34 cellular contexts compared by ENCODE assay signal in genomic region chr7:15314922-15315321, GRCh38.
"Had no signal": no experiment of that assay in that cellular context is flagged by ENCODE, and none has a peak within 500 bp of the region (broad histone marks: within the 10 kb centered on the region; RNA-seq: fewer than 3 reads in every experiment).

No MANE protein-coding gene starts in this region.

- H3K36me3 ChIP-seq: adrenal gland, ascending aorta, brain microvascular endothelial cell, breast epithelium, cardiac muscle cell had no signal

- H3K4me1 ChIP-seq: adrenal gland, ascending aorta, body of pancreas, breast epithelium had no signal

- H3K27me3 ChIP-seq: adrenal gland, ascending aorta, body of pancreas, brain microvascular endothelial cell, breast epithelium, cardiac muscle cell had no signal

- H3K4me3 ChIP-seq: adrenal gland, ascending aorta, body of pancreas, breast epithelium, cardiac muscle cell had no signal

- H3K9me3 ChIP-seq: adrenal gland, ascending aorta, body of pancreas, breast epithelium had no signal

- H3K27ac ChIP-seq: adrenal gland, ascending aorta, body of pancreas, brain microvascular endothelial cell, breast epithelium, cardiac muscle cell had no signal

- FAIRE-seq: astrocyte, bronchial epithelial cell had no signal

- DNase-seq: activated effector memory CD4-positive, alpha-beta T cell treated with anti-CD3 and anti-CD28 coated beads, Interleukin-2, amount 50 U/mL, for 16 hours; activated effector memory CD4-positive, alpha-beta T cell treated with Interleukin-2 at 50 U/mL for 16 hours; activated gamma-delta T cell; activated gamma-delta T cell treated with Interleukin-2 at 50 U/mL for 16 hours; activated naive CD4-positive, alpha-beta T cell; activated naive CD4-positive, alpha-beta T cell treated with anti-CD3 and anti-CD28 coated beads for 36 hours; activated naive CD4-positive, alpha-beta T cell treated with anti-CD3 and anti-CD28 coated beads, Interleukin-2, amount 10 ng/mL, durations not matched to agents 7 days and 5 days; activated naive CD4-positive, alpha-beta T cell treated with anti-CD3 and anti-CD28 coated beads, Interleukin-2, amount 50 U/mL, for 16 hours; activated naive CD4-positive, alpha-beta T cell treated with Interleukin-2 at 50 U/mL for 16 hours; activated naive CD8-positive, alpha-beta T cell treated with anti-CD3 and anti-CD28 coated beads for 36 hours; activated naive CD8-positive, alpha-beta T cell treated with anti-CD3 and anti-CD28 coated beads, Interleukin-2, amount 10 ng/mL, durations not matched to agents 7 days and 5 days; activated naive CD8-positive, alpha-beta T cell treated with anti-CD3 and anti-CD28 coated beads, Interleukin-2, amount 50 U/mL, for 24 hours; activated T-cell treated with anti-CD3 and anti-CD28 coated beads for 4 hours; activated T-cell treated with anti-CD3 and anti-CD28 coated beads, Interleukin-2, amount 50 U/mL, for 1 hour; activated T-cell treated with anti-CD3 and anti-CD28 coated beads, Interleukin-2, amount 50 U/mL, for 24 hours; activated T-cell treated with anti-CD3 and anti-CD28 coated beads, Interleukin-2, amount 50 U/mL, for 4 hours; activated T-cell treated with anti-CD3 and anti-CD28 coated beads, Interleukin-2, amount 50 U/mL, for 72 hours; adrenal gland; amniotic stem cell; amygdala; anterior cingulate cortex; aorta; body of pancreas; brain microvascular endothelial cell; caudate nucleus; central memory CD4-positive, alpha-beta T cell; cerebellar nuclear complex had no signal

- ATAC-seq: activated naive CD4-positive, alpha-beta T cell treated with anti-CD3 and anti-CD28 coated beads, Interleukin-2, amount 50 U/mL, for 72 hours; activated naive CD8-positive, alpha-beta T cell treated with anti-CD3 and anti-CD28 coated beads, Interleukin-2, amount 50 U/mL, for 24 hours; activated T-cell treated with anti-CD3 and anti-CD28 coated beads, Interleukin-2, amount 50 U/mL, for 4 hours; activated T-cell treated with anti-CD3 and anti-CD28 coated beads, Interleukin-2, amount 50 U/mL, for 72 hours; activated T-helper 17 cell treated with anti-CD3 and anti-CD28 coated beads, Interleukin-2, amount 50 U/mL, for 72 hours; body of pancreas had no signal
